In genomic region chr3:141726483-141726882, GRCh38 we compare ENCODE assay signal across 12 cellular contexts. TPM values are rescaled to one million over a fixed set of nuclear protein-coding genes. Genes with fewer than 3 reads are reported as not detected.
"Had no signal": no experiment of that assay in that cellular context is flagged by ENCODE, and none has a peak within 500 bp of the region (broad histone marks: within the 10 kb centered on the region; RNA-seq: fewer than 3 reads in every experiment).

No MANE protein-coding gene starts in this region.

- H3K4me1 ChIP-seq: HAP-1 had no signal

- H3K4me3 Mint-ChIP-seq: GM23338, H9, HFFc6 had no signal

- H3K27ac ChIP-seq: GM23248 had no signal

- H3K9me3 ChIP-seq: HAP-1 had no signal

- H3K4me2 ChIP-seq: GM23338 had no signal

- H3K9me3 Mint-ChIP-seq: GM23338, H9, HFFc6 had no signal

- H2AFZ ChIP-seq: GM23248, GM23338 had no signal

- H3K9ac ChIP-seq: GM23248 had no signal

- H3K4me3 ChIP-seq: GM23248, GM23338, HAP-1 had no signal

- ATAC-seq: GM23338, HCT116 had no signal

- H3K27ac Mint-ChIP-seq: GM23338, H9, HFFc6 had no signal

- DNase-seq: GM23248, GOT3, H7, H9, HCEC 1CT, HFFc6 had no signal

- H3K36me3 ChIP-seq: HAP-1 had no signal

- FAIRE-seq: H1, H54 had no signal

RNA-seq across cellular contexts. Expression of gene GRK7, which starts 36.7 kb away (rescaled TPM):
- total RNA-seq: GM23248, GM23338, H1, H4, H7, H9, HFFc6 had no signal
- polyA plus RNA-seq: GM23248, GM23338, H1 had no signal
